8 cellular contexts compared by ENCODE assay signal in the genomic region with DNA sequence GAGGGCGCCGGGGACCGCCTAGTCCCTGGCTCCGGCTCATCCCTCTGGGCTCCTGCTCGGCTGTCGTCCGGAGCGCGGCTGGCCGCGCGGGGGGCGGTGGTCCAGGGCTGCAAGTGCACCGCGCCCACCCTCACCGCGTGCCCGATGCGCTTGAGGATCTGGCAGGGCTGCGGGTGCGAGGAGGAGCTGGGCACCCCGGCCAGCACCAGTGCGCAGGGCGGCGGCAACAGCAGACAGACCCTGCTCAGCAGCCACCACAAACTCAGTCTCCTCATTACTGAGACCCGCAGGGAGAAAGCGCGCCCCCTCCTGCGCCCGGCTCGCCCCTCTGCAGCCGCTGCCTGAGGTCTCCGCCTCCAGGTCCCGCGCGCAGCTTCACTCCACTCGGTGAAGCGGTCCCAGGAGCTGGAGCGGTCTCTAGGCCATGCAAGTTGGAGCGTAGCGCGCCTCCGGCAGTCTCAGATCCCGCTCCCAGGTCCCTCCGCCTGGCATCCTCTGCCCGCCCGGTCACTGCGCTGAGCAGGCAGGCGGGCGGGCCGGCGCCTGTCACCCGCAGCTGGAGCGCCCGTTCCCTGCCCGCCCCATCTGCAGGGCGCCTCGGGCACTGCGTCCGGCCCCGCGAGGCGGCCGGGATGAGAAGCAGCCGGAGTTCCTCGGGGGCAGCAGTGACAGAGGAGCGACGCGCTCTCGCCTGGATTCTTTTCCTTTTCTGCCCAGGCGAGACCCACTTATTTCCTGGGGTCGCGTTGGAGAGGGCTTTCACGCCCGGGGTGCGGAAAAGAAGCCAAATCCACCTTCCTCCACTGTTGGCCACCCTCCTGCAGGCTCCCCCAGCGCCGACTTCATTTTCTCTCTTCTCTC. TPM values are rescaled to one million over a fixed set of nuclear protein-coding genes. Genes with fewer than 3 reads are reported as not detected.
DNase-seq lines count a peak whose midpoint lies in the region; ATAC-seq and TF ChIP-seq lines count a peak whose summit lies in the region.

No MANE protein-coding gene starts in this region.

- H3K27me3 Mint-ChIP-seq in Caco-2 (ENCODE audit: insufficient read depth, unreplicated experiment), result peaks cover 34% of the 10 kb centered on the region

- peaks cover 6% of the 10 kb centered on the region for H3K4me1 Mint-ChIP-seq in Caco-2 (ENCODE audit: low read depth, unreplicated experiment)

- CTCF ChIA-PET in Caco-2 (lab: Charles Lee), result no interaction called here

- intact Hi-C loops in Caco-2 (cut with micrococcal nuclease; ENCODE audit: unreplicated experiment), result loop anchor here (10.0 kb wide), 1 partner anchor 237 kb away; no protein-coding TSS in a partner anchor

- no TSS peak for BruUV-seq in Caco-2 (replicated peaks; lab: Mats Ljungman, UMichigan)

- no peaks in the 10 kb centered on the region for H3K9me3 ChIP-seq in Caco-2
- H3K9me3 ChIP-seq in neuron (ENCODE audit: low read length), result no peaks in the 10 kb centered on the region
- H3K9me3 ChIP-seq in Karpas-422 (ENCODE audit: low read length), result no peaks in the 10 kb centered on the region

- H3K36me3 Mint-ChIP-seq in Caco-2 (ENCODE audit: insufficient read depth, unreplicated experiment), result peaks cover 4% of the 10 kb centered on the region

- no peak overlapping the region for H3K27ac Mint-ChIP-seq in Caco-2 (ENCODE audit: unreplicated experiment)

- H3K27me3 ChIP-seq in Caco-2 (replicated peaks; ENCODE audit: control insufficient read depth, insufficient read depth, low read length), result no peaks in the 10 kb centered on the region
- peaks cover 64% of the 10 kb centered on the region for H3K27me3 ChIP-seq in neuron (ENCODE audit: insufficient read depth, low read length)
- no peaks in the 10 kb centered on the region for H3K27me3 ChIP-seq in Karpas-422 (ENCODE audit: low read length)

- no peak overlapping the region for H3K27ac ChIP-seq in Karpas-422 (ENCODE audit: low read length)

- ATAC-seq in HG03442 (IDR thresholded peaks at IDR 0.05; ENCODE audit: unreplicated experiment) (no peak), GM18511 (IDR thresholded peaks at IDR 0.05; ENCODE audit: unreplicated experiment) (no peak)

- no peaks in the 10 kb centered on the region for H3K9me2 ChIP-seq in Karpas-422 (replicated peaks; ENCODE audit: insufficient read depth, low read length)

- H3K9ac ChIP-seq in Karpas-422 (ENCODE audit: low read length), result no peak overlapping the region

- peak in 1 of 2 experiments; percentile 13 for DNase-seq in Caco-2
- peak; percentile 67 for DNase-seq in NCI-H146 (lab: John Stamatoyannopoulos, UW)
- no peak for DNase-seq in epithelial cell of proximal tubule (ENCODE audit: low read depth)
- no peak for DNase-seq in SHP77 treated with DMSO at 0.1 percent for 48 hours (lab: John Stamatoyannopoulos, UW)
- no peak for DNase-seq in Karpas-422

- peak overlapping the region; percentile 69 for H3K4me3 Mint-ChIP-seq in Caco-2 (ENCODE audit: unreplicated experiment)

- POLR2A ChIA-PET in Caco-2 (lab: Charles Lee), result no interaction called here

- H3K9me3 Mint-ChIP-seq in Caco-2 (ENCODE audit: unreplicated experiment), result no peaks in the 10 kb centered on the region

- peak overlapping the region; percentile 23 for H2AFZ ChIP-seq in neuron (ENCODE audit: low read depth, low read length)
- no peak overlapping the region for H2AFZ ChIP-seq in Karpas-422 (ENCODE audit: low read length)

- TF ChIP-seq CTCF in Caco-2 (IDR thresholded peaks at IDR 0.05; ENCODE audit: insufficient read depth in 1 of 2, low read depth in 1 of 2, low read length in 1 of 2, severe bottlenecking in 1 of 2, unreplicated experiment in 1 of 2) (no peak), epithelial cell of proximal tubule (conservative IDR thresholded peaks at IDR 0.05; ENCODE audit: low read depth, low read length) (no peak)

- H3K4me2 ChIP-seq in Karpas-422 (ENCODE audit: low read depth, low read length, poor library complexity, severe bottlenecking), result no peak overlapping the region

- no peaks in the 10 kb centered on the region for H3K4me1 ChIP-seq in Caco-2
- H3K4me1 ChIP-seq in neuron (ENCODE audit: insufficient read depth, low read length), result no peaks in the 10 kb centered on the region
- H3K4me1 ChIP-seq in Karpas-422 (ENCODE audit: low read length), result no peaks in the 10 kb centered on the region

- H3K36me3 ChIP-seq in Caco-2 (ENCODE audit: control insufficient read depth, insufficient read depth, low read length) (no peaks in the 10 kb centered on the region), neuron (ENCODE audit: insufficient read depth, low read length) (no peaks in the 10 kb centered on the region), Karpas-422 (ENCODE audit: insufficient read depth, low read length) (no peaks in the 10 kb centered on the region)

- H3K79me2 ChIP-seq in Karpas-422 (ENCODE audit: low read length), result no peaks in the 10 kb centered on the region

- no peaks in the 10 kb centered on the region for H4K20me1 ChIP-seq in Karpas-422 (ENCODE audit: insufficient read depth, low read depth, low read length)

- H3K4me3 ChIP-seq in Caco-2 (ENCODE audit: low read depth, low read length) (no peak overlapping the region), epithelial cell of proximal tubule (ENCODE audit: low read depth, low read length) (peak overlapping the region; percentile 18), neuron (ENCODE audit: low read length) (peak overlapping the region; percentile 18), Karpas-422 (ENCODE audit: low read length) (no peak overlapping the region)

RNA-seq across cellular contexts. Expression of gene GRIN3A, which starts 0.5 kb away (rescaled TPM):
- total RNA-seq in Caco-2 (2022) (not detected in 2 replicates), epithelial cell of proximal tubule (not detected in 2 replicates)
- not detected in 2 replicates for total RNA-seq in Karpas-422 (2014; rRNA removed; shearing (Covaris generic); ENCODE audit: low replicate concordance)

Comparison
In these comparisons a context has a peak if more than half of its experiments do, and no peak if none do; other contexts are left out.
1. H3K4me3 ChIP-seq: peak in epithelial cell of proximal tubule (single experiment) and neuron (single experiment); none in Caco-2 (single experiment) and Karpas-422 (single experiment).